Comparison of ENCODE assay signal across 24 cellular contexts in genomic region chr12:81161680-81162079, GRCh38.
"Had no signal": no experiment of that assay in that cellular context is flagged by ENCODE, and none has a peak within 500 bp of the region (broad histone marks: within the 10 kb centered on the region; RNA-seq: fewer than 3 reads in every experiment).

No MANE protein-coding gene starts in this region.

- ATAC-seq: effector memory CD8-positive, alpha-beta T cell; left lung; naive thymus-derived CD8-positive, alpha-beta T cell; stimulated activated memory B cell treated with anti-CD40 and anti-IgM and Interleukin-4, amounts not matched to agents 10 μg/mL and 1 μg/mL and 100 μg/mL, for 72 hours; stimulated activated naive CD8-positive, alpha-beta T cell treated with anti-CD3 and anti-CD28 coated beads, Interleukin-15, Interleukin-2, amounts not matched to agents 100 U/mL and 50 U/mL, for 24 hours had no signal

- H3K9me3 ChIP-seq: left lung, lower lobe of right lung, ovary, sigmoid colon, testis, tibial artery, vagina had no signal

- H3K36me3 ChIP-seq: esophagus squamous epithelium, ovary, sigmoid colon, vagina had no signal

- H3K27me3 ChIP-seq: esophagus squamous epithelium, left lung, ovary, sigmoid colon, testis, tibial artery, vagina had no signal

- DNase-seq: cerebellar nuclear complex; cortex of kidney; effector memory CD8-positive, alpha-beta T cell; erythroblast; esophagus squamous epithelium; foreskin melanocyte; glutamatergic neuron; lower lobe of right lung; naive thymus-derived CD8-positive, alpha-beta T cell; occipital lobe; ovary; retina; sigmoid colon; stimulated activated CD4-positive, alpha-beta T cell treated with anti-CD3 and anti-CD28 coated beads, Interleukin-2, amount 100 ng/mL, for 24 hours; stimulated activated CD4-positive, alpha-beta T cell treated with anti-CD3 and anti-CD28 coated beads, Interleukin-4, amount 100 ng/mL, for 24 hours; stimulated activated naive CD8-positive, alpha-beta T cell treated with anti-CD3 and anti-CD28 coated beads, Interleukin-15, Interleukin-2, amounts not matched to agents 100 U/mL and 50 U/mL, for 24 hours; substantia nigra; testis; tibial artery had no signal

- FAIRE-seq: endometrium, keratinocyte had no signal

- H3K4me3 ChIP-seq: esophagus squamous epithelium, left lung, lower lobe of right lung, ovary, sigmoid colon, testis, tibial artery, vagina had no signal

- H3K4me1 ChIP-seq: esophagus squamous epithelium, left lung, lower lobe of right lung, sigmoid colon, testis, tibial artery, vagina had no signal

- H3K27ac ChIP-seq: esophagus squamous epithelium, left lung, lower lobe of right lung, ovary, sigmoid colon, testis, tibial artery, vagina had no signal
